1 cellular context compared by ENCODE assay signal in the genomic region with DNA sequence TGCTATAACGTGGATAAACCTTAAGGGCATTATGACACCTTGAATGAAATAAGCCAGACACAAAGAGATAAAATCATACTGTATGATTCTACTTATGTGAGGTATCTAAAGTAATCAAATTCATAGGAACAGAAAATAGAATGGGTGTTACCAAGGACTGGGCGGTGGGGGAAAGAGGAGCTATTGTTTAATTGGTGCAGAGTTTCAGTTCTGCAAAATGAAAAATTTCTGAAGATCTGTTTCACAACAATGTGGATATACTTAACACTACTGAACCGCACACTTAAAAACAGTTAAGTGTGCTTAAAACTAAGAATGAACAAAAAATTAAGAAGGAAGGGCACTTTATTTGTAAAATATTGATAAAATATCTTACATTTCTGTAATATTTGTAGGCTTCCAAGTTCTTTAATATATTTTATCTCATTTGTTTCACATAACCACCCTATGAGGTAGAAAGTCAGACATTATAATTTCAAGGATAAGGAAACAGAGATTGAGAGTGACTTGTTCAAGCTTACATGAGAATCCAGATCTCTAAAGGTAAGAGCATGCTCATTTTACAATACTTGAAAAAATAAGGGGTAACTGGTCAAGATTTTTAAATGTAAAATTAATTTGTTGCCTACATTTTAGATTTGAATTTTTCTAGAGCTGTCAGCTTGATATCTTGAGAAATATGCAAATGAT.
TF ChIP-seq lines count a peak whose summit lies in the region.

No MANE protein-coding gene starts in this region.

TF ChIP-seq in GM12878, 131 proteins besides CTCF, POLR2A, EP300 and RAD21 (continued from another document):
- TF ChIP-seq, protein P1, sequence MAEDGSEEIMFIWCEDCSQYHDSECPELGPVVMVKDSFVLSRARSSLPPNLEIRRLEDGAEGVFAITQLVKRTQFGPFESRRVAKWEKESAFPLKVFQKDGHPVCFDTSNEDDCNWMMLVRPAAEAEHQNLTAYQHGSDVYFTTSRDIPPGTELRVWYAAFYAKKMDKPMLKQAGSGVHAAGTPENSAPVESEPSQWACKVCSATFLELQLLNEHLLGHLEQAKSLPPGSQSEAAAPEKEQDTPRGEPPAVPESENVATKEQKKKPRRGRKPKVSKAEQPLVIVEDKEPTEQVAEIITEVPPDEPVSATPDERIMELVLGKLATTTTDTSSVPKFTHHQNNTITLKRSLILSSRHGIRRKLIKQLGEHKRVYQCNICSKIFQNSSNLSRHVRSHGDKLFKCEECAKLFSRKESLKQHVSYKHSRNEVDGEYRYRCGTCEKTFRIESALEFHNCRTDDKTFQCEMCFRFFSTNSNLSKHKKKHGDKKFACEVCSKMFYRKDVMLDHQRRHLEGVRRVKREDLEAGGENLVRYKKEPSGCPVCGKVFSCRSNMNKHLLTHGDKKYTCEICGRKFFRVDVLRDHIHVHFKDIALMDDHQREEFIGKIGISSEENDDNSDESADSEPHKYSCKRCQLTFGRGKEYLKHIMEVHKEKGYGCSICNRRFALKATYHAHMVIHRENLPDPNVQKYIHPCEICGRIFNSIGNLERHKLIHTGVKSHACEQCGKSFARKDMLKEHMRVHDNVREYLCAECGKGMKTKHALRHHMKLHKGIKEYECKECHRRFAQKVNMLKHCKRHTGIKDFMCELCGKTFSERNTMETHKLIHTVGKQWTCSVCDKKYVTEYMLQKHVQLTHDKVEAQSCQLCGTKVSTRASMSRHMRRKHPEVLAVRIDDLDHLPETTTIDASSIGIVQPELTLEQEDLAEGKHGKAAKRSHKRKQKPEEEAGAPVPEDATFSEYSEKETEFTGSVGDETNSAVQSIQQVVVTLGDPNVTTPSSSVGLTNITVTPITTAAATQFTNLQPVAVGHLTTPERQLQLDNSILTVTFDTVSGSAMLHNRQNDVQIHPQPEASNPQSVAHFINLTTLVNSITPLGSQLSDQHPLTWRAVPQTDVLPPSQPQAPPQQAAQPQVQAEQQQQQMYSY (CRISPR knock-in tag; IDR thresholded peaks at IDR 0.05): no peak
- TF ChIP-seq FOXK2 (IDR thresholded peaks at IDR 0.05): no peak
- TF ChIP-seq SRF (IDR thresholded peaks at IDR 0.05; ENCODE audit: low read depth in 2 of 2, low read length in 2 of 2): no peak
- no peak for TF ChIP-seq HCFC1 (IDR thresholded peaks at IDR 0.05; ENCODE audit: low read length)
- no peak for TF ChIP-seq HDGF (IDR thresholded peaks at IDR 0.05)
- no peak for TF ChIP-seq KAT2A (conservative IDR thresholded peaks at IDR 0.05; ENCODE audit: control insufficient read depth, low read depth, low read length)
- no peak for TF ChIP-seq RB1 (IDR thresholded peaks at IDR 0.05; ENCODE audit: borderline replicate concordance)
- no peak for TF ChIP-seq SREBF2 (IDR thresholded peaks at IDR 0.05; ENCODE audit: low read length)
- no peak for TF ChIP-seq RAD51 (IDR thresholded peaks at IDR 0.05)
- TF ChIP-seq, protein P2, sequence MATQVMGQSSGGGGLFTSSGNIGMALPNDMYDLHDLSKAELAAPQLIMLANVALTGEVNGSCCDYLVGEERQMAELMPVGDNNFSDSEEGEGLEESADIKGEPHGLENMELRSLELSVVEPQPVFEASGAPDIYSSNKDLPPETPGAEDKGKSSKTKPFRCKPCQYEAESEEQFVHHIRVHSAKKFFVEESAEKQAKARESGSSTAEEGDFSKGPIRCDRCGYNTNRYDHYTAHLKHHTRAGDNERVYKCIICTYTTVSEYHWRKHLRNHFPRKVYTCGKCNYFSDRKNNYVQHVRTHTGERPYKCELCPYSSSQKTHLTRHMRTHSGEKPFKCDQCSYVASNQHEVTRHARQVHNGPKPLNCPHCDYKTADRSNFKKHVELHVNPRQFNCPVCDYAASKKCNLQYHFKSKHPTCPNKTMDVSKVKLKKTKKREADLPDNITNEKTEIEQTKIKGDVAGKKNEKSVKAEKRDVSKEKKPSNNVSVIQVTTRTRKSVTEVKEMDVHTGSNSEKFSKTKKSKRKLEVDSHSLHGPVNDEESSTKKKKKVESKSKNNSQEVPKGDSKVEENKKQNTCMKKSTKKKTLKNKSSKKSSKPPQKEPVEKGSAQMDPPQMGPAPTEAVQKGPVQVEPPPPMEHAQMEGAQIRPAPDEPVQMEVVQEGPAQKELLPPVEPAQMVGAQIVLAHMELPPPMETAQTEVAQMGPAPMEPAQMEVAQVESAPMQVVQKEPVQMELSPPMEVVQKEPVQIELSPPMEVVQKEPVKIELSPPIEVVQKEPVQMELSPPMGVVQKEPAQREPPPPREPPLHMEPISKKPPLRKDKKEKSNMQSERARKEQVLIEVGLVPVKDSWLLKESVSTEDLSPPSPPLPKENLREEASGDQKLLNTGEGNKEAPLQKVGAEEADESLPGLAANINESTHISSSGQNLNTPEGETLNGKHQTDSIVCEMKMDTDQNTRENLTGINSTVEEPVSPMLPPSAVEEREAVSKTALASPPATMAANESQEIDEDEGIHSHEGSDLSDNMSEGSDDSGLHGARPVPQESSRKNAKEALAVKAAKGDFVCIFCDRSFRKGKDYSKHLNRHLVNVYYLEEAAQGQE (IDR thresholded peaks at IDR 0.05; ENCODE audit: low read depth, low read length): no peak
- no peak for TF ChIP-seq NFYA (IDR thresholded peaks at IDR 0.05; ENCODE audit: borderline replicate concordance, low read depth, low read length)
- TF ChIP-seq DPF2 (IDR thresholded peaks at IDR 0.05): peak; percentile 89
- peak; percentile 88 for TF ChIP-seq IRF4 (IDR thresholded peaks at IDR 0.05; ENCODE audit: low read depth, low read length)
- TF ChIP-seq ASH2L (IDR thresholded peaks at IDR 0.05; ENCODE audit: borderline replicate concordance, low read depth): no peak
- TF ChIP-seq NFIC (IDR thresholded peaks at IDR 0.05; ENCODE audit: low read depth, low read length): no peak
- TF ChIP-seq, protein P3, sequence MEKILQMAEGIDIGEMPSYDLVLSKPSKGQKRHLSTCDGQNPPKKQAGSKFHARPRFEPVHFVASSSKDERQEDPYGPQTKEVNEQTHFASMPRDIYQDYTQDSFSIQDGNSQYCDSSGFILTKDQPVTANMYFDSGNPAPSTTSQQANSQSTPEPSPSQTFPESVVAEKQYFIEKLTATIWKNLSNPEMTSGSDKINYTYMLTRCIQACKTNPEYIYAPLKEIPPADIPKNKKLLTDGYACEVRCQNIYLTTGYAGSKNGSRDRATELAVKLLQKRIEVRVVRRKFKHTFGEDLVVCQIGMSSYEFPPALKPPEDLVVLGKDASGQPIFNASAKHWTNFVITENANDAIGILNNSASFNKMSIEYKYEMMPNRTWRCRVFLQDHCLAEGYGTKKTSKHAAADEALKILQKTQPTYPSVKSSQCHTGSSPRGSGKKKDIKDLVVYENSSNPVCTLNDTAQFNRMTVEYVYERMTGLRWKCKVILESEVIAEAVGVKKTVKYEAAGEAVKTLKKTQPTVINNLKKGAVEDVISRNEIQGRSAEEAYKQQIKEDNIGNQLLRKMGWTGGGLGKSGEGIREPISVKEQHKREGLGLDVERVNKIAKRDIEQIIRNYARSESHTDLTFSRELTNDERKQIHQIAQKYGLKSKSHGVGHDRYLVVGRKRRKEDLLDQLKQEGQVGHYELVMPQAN (conservative IDR thresholded peaks at IDR 0.05): no peak
- no peak for TF ChIP-seq ZBED1 (IDR thresholded peaks at IDR 0.05; ENCODE audit: borderline replicate concordance)
- TF ChIP-seq NR2C2 (IDR thresholded peaks at IDR 0.05; ENCODE audit: borderline replicate concordance, control insufficient read depth, insufficient read length, low read depth): no peak
- TF ChIP-seq, protein P4, sequence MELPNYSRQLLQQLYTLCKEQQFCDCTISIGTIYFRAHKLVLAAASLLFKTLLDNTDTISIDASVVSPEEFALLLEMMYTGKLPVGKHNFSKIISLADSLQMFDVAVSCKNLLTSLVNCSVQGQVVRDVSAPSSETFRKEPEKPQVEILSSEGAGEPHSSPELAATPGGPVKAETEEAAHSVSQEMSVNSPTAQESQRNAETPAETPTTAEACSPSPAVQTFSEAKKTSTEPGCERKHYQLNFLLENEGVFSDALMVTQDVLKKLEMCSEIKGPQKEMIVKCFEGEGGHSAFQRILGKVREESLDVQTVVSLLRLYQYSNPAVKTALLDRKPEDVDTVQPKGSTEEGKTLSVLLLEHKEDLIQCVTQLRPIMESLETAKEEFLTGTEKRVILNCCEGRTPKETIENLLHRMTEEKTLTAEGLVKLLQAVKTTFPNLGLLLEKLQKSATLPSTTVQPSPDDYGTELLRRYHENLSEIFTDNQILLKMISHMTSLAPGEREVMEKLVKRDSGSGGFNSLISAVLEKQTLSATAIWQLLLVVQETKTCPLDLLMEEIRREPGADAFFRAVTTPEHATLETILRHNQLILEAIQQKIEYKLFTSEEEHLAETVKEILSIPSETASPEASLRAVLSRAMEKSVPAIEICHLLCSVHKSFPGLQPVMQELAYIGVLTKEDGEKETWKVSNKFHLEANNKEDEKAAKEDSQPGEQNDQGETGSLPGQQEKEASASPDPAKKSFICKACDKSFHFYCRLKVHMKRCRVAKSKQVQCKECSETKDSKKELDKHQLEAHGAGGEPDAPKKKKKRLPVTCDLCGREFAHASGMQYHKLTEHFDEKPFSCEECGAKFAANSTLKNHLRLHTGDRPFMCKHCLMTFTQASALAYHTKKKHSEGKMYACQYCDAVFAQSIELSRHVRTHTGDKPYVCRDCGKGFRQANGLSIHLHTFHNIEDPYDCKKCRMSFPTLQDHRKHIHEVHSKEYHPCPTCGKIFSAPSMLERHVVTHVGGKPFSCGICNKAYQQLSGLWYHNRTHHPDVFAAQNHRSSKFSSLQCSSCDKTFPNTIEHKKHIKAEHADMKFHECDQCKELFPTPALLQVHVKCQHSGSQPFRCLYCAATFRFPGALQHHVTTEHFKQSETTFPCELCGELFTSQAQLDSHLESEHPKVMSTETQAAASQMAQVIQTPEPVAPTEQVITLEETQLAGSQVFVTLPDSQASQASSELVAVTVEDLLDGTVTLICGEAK (IDR thresholded peaks at IDR 0.05; ENCODE audit: borderline replicate concordance): no peak
- no peak for TF ChIP-seq TARDBP (IDR thresholded peaks at IDR 0.05; ENCODE audit: borderline replicate concordance)
- TF ChIP-seq STAT1 (conservative IDR thresholded peaks at IDR 0.05): no peak
- no peak for TF ChIP-seq TCF12 (IDR thresholded peaks at IDR 0.05; ENCODE audit: low read depth, low read length)
- no peak for TF ChIP-seq TCF7 (IDR thresholded peaks at IDR 0.05; ENCODE audit: borderline replicate concordance)
- TF ChIP-seq, protein P5, sequence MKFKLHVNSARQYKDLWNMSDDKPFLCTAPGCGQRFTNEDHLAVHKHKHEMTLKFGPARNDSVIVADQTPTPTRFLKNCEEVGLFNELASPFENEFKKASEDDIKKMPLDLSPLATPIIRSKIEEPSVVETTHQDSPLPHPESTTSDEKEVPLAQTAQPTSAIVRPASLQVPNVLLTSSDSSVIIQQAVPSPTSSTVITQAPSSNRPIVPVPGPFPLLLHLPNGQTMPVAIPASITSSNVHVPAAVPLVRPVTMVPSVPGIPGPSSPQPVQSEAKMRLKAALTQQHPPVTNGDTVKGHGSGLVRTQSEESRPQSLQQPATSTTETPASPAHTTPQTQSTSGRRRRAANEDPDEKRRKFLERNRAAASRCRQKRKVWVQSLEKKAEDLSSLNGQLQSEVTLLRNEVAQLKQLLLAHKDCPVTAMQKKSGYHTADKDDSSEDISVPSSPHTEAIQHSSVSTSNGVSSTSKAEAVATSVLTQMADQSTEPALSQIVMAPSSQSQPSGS (IDR thresholded peaks at IDR 0.05; ENCODE audit: low read length): no peak
- peak; percentile 44 for TF ChIP-seq RUNX3 (IDR thresholded peaks at IDR 0.05; ENCODE audit: low read length)
- no peak for TF ChIP-seq FOXM1 (IDR thresholded peaks at IDR 0.05; ENCODE audit: low read depth, low read length)
- no peak for TF ChIP-seq SMARCA5 (IDR thresholded peaks at IDR 0.05)
- no peak for TF ChIP-seq ZSCAN29 (IDR thresholded peaks at IDR 0.05)
- TF ChIP-seq, protein P6, sequence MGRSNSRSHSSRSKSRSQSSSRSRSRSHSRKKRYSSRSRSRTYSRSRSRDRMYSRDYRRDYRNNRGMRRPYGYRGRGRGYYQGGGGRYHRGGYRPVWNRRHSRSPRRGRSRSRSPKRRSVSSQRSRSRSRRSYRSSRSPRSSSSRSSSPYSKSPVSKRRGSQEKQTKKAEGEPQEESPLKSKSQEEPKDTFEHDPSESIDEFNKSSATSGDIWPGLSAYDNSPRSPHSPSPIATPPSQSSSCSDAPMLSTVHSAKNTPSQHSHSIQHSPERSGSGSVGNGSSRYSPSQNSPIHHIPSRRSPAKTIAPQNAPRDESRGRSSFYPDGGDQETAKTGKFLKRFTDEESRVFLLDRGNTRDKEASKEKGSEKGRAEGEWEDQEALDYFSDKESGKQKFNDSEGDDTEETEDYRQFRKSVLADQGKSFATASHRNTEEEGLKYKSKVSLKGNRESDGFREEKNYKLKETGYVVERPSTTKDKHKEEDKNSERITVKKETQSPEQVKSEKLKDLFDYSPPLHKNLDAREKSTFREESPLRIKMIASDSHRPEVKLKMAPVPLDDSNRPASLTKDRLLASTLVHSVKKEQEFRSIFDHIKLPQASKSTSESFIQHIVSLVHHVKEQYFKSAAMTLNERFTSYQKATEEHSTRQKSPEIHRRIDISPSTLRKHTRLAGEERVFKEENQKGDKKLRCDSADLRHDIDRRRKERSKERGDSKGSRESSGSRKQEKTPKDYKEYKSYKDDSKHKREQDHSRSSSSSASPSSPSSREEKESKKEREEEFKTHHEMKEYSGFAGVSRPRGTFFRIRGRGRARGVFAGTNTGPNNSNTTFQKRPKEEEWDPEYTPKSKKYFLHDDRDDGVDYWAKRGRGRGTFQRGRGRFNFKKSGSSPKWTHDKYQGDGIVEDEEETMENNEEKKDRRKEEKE (IDR thresholded peaks at IDR 0.05): no peak
- TF ChIP-seq, protein P7, sequence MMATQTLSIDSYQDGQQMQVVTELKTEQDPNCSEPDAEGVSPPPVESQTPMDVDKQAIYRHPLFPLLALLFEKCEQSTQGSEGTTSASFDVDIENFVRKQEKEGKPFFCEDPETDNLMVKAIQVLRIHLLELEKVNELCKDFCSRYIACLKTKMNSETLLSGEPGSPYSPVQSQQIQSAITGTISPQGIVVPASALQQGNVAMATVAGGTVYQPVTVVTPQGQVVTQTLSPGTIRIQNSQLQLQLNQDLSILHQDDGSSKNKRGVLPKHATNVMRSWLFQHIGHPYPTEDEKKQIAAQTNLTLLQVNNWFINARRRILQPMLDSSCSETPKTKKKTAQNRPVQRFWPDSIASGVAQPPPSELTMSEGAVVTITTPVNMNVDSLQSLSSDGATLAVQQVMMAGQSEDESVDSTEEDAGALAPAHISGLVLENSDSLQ (IDR thresholded peaks at IDR 0.05): no peak
- no peak for TF ChIP-seq ETV6 (conservative IDR thresholded peaks at IDR 0.05 in 1 of 2, IDR thresholded peaks at IDR 0.05 in 1 of 2; ENCODE audit: borderline replicate concordance in 1 of 2, low read depth in 1 of 2)
- TF ChIP-seq BMI1 (IDR thresholded peaks at IDR 0.05; ENCODE audit: borderline replicate concordance): peak; percentile 75; the same call in 1 of the 2 replicates
